Comparison of ENCODE assay signal across 1 cellular context in genomic region chr12:109173443-109174240, GRCh38.
TF ChIP-seq lines count a peak whose summit lies in the region.

No MANE protein-coding gene starts in this region.

TF ChIP-seq in K562, 482 proteins besides CTCF, POLR2A, EP300 and RAD21 (continued from another document and continues in another):
- TF ChIP-seq TSHZ1 (CRISPR knock-in tag; IDR thresholded peaks at IDR 0.05) (no peak), PHB2 (IDR thresholded peaks at IDR 0.05; ENCODE audit: low read depth) (no peak), RAD51 (IDR thresholded peaks at IDR 0.05; ENCODE audit: borderline replicate concordance, low read depth) (no peak), ZNF253 (CRISPR knock-in tag; conservative IDR thresholded peaks at IDR 0.05) (no peak), GATAD2B (IDR thresholded peaks at IDR 0.05; ENCODE audit: borderline replicate concordance) (no peak), ZNF217 (CRISPR knock-in tag; IDR thresholded peaks at IDR 0.05) (no peak), ETV6 (IDR thresholded peaks at IDR 0.05; ENCODE audit: borderline replicate concordance in 1 of 2, low read depth in 2 of 2, low read length in 1 of 2) (no peak), ETV6 (CRISPR knock-in tag; IDR thresholded peaks at IDR 0.05; ENCODE audit: borderline replicate concordance) (no peak), HDAC8 (tag; IDR thresholded peaks at IDR 0.05) (peak; percentile 85), ZNF76 (CRISPR knock-in tag; IDR thresholded peaks at IDR 0.05; ENCODE audit: borderline replicate concordance) (peak; percentile 73; the same call in 1 of the 2 replicates), SMARCE1 (IDR thresholded peaks at IDR 0.05) (no peak), NFE2L1 (tag; IDR thresholded peaks at IDR 0.05; ENCODE audit: borderline replicate concordance, low read depth) (no peak), REST (CRISPR knock-in tag; IDR thresholded peaks at IDR 0.05; ENCODE audit: low read depth) (peak; percentile 50; the same call in 1 of the 2 replicates), ZNF449 (CRISPR knock-in tag; IDR thresholded peaks at IDR 0.05) (peak; percentile 84; the same call in 1 of the 2 replicates), POLR3A (IDR thresholded peaks at IDR 0.05; ENCODE audit: borderline replicate concordance, extremely low read depth, insufficient read depth, insufficient read length) (no peak), SNAPC5 (CRISPR knock-in tag; IDR thresholded peaks at IDR 0.05) (no peak), GTF2E2 (tag; IDR thresholded peaks at IDR 0.05) (peak; percentile 32; the same call in 1 of the 2 replicates), E2F8 (IDR thresholded peaks at IDR 0.05; ENCODE audit: low read depth, partially characterized antibody) (no peak), ZNF174 (CRISPR knock-in tag; IDR thresholded peaks at IDR 0.05) (no peak), BRCA1 (IDR thresholded peaks at IDR 0.05) (no peak), BRCA1 (CRISPR knock-in tag; IDR thresholded peaks at IDR 0.05) (no peak), CEBPG (CRISPR knock-in tag; IDR thresholded peaks at IDR 0.05) (peak; percentile 86), CEBPG (tag; conservative IDR thresholded peaks at IDR 0.05 in 1 of 2, IDR thresholded peaks at IDR 0.05 in 1 of 2) (peak; percentile 87 to 95), GABPB1 (CRISPR knock-in tag; IDR thresholded peaks at IDR 0.05) (no peak), CBX2 (IDR thresholded peaks at IDR 0.05; ENCODE audit: insufficient read depth, low read length, poor library complexity, severe bottlenecking) (no peak), MTA1 (IDR thresholded peaks at IDR 0.05; ENCODE audit: borderline replicate concordance) (no peak), PPARD (CRISPR knock-in tag; IDR thresholded peaks at IDR 0.05) (no peak), NCOA6 (IDR thresholded peaks at IDR 0.05) (no peak), MAFK (IDR thresholded peaks at IDR 0.05; ENCODE audit: low read length) (no peak), FOXJ2 (tag; IDR thresholded peaks at IDR 0.05) (peak; percentile 82), PTTG1 (tag; IDR thresholded peaks at IDR 0.05; ENCODE audit: low read depth) (0 out of 2 replicates have a peak, but pooled peaks have one; percentile 8), ZBTB1 (CRISPR knock-in tag; IDR thresholded peaks at IDR 0.05; ENCODE audit: borderline replicate concordance, low read depth) (no peak), SUPT5H (IDR thresholded peaks at IDR 0.05) (no peak), KLF6 (CRISPR knock-in tag; IDR thresholded peaks at IDR 0.05; ENCODE audit: borderline replicate concordance) (peak; percentile 65; the same call in 1 of the 2 replicates), EP400 (IDR thresholded peaks at IDR 0.05) (peak; percentile 78), ATF3 (IDR thresholded peaks at IDR 0.05) (peak; percentile 83), ATF3 (CRISPR knock-in tag; conservative IDR thresholded peaks at IDR 0.05) (no peak), SNIP1 (IDR thresholded peaks at IDR 0.05; ENCODE audit: low read depth) (no peak), HEY1 (CRISPR knock-in tag; IDR thresholded peaks at IDR 0.05; ENCODE audit: borderline replicate concordance) (no peak), MAZ (CRISPR knock-in tag; conservative IDR thresholded peaks at IDR 0.05 in 1 of 2, IDR thresholded peaks at IDR 0.05 in 1 of 2) (peak in 1 of 2 experiments; percentile 50; a peak in 1 of 4 replicates), ETS2 (tag; IDR thresholded peaks at IDR 0.05; ENCODE audit: borderline replicate concordance, poor library complexity, severe bottlenecking) (no peak)
- TF ChIP-seq, protein P1, sequence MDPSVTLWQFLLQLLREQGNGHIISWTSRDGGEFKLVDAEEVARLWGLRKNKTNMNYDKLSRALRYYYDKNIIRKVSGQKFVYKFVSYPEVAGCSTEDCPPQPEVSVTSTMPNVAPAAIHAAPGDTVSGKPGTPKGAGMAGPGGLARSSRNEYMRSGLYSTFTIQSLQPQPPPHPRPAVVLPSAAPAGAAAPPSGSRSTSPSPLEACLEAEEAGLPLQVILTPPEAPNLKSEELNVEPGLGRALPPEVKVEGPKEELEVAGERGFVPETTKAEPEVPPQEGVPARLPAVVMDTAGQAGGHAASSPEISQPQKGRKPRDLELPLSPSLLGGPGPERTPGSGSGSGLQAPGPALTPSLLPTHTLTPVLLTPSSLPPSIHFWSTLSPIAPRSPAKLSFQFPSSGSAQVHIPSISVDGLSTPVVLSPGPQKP (CRISPR knock-in tag; IDR thresholded peaks at IDR 0.05) = no peak
- TF ChIP-seq, protein P2, sequence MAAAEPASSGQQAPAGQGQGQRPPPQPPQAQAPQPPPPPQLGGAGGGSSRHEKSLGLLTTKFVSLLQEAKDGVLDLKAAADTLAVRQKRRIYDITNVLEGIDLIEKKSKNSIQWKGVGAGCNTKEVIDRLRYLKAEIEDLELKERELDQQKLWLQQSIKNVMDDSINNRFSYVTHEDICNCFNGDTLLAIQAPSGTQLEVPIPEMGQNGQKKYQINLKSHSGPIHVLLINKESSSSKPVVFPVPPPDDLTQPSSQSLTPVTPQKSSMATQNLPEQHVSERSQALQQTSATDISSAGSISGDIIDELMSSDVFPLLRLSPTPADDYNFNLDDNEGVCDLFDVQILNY (CRISPR knock-in tag; IDR thresholded peaks at IDR 0.05) = no peak
- TF ChIP-seq, protein P3, sequence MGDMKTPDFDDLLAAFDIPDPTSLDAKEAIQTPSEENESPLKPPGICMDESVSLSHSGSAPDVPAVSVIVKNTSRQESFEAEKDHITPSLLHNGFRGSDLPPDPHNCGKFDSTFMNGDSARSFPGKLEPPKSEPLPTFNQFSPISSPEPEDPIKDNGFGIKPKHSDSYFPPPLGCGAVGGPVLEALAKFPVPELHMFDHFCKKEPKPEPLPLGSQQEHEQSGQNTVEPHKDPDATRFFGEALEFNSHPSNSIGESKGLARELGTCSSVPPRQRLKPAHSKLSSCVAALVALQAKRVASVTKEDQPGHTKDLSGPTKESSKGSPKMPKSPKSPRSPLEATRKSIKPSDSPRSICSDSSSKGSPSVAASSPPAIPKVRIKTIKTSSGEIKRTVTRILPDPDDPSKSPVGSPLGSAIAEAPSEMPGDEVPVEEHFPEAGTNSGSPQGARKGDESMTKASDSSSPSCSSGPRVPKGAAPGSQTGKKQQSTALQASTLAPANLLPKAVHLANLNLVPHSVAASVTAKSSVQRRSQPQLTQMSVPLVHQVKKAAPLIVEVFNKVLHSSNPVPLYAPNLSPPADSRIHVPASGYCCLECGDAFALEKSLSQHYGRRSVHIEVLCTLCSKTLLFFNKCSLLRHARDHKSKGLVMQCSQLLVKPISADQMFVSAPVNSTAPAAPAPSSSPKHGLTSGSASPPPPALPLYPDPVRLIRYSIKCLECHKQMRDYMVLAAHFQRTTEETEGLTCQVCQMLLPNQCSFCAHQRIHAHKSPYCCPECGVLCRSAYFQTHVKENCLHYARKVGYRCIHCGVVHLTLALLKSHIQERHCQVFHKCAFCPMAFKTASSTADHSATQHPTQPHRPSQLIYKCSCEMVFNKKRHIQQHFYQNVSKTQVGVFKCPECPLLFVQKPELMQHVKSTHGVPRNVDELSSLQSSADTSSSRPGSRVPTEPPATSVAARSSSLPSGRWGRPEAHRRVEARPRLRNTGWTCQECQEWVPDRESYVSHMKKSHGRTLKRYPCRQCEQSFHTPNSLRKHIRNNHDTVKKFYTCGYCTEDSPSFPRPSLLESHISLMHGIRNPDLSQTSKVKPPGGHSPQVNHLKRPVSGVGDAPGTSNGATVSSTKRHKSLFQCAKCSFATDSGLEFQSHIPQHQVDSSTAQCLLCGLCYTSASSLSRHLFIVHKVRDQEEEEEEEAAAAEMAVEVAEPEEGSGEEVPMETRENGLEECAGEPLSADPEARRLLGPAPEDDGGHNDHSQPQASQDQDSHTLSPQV (IDR thresholded peaks at IDR 0.05) = peak; percentile 67
- TF ChIP-seq, protein P4, sequence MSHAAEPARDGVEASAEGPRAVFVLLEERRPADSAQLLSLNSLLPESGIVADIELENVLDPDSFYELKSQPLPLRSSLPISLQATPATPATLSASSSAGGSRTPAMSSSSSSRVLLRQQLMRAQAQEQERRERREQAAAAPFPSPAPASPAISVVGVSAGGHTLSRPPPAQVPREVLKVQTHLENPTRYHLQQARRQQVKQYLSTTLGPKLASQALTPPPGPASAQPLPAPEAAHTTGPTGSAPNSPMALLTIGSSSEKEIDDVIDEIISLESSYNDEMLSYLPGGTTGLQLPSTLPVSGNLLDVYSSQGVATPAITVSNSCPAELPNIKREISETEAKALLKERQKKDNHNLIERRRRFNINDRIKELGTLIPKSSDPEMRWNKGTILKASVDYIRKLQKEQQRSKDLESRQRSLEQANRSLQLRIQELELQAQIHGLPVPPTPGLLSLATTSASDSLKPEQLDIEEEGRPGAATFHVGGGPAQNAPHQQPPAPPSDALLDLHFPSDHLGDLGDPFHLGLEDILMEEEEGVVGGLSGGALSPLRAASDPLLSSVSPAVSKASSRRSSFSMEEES (CRISPR knock-in tag; IDR thresholded peaks at IDR 0.05) = no peak
